Comparison of ENCODE assay signal across 1 cellular context in genomic region chr17:74842599-74843351, GRCh38.
TF ChIP-seq lines count a peak whose summit lies in the region.

No MANE protein-coding gene starts in this region.

TF ChIP-seq in H1, 55 proteins besides CTCF, POLR2A, EP300 and RAD21:
- TF ChIP-seq ATF3 (IDR thresholded peaks at IDR 0.05; ENCODE audit: insufficient read depth, low read depth, low read length) (no peak), SAP30 (IDR thresholded peaks at IDR 0.05; ENCODE audit: insufficient read depth, insufficient replicate concordance, low read length) (no peak), HDAC6 (IDR thresholded peaks at IDR 0.05; ENCODE audit: low read depth, low read length) (no peak), FOSL1 (IDR thresholded peaks at IDR 0.05; ENCODE audit: insufficient read depth, low read depth, low read length) (no peak), E2F6 (IDR thresholded peaks at IDR 0.05) (peak; percentile 61), ATF2 (IDR thresholded peaks at IDR 0.05; ENCODE audit: low read length) (no peak), TCF12 (IDR thresholded peaks at IDR 0.05; ENCODE audit: low read depth, low read length) (no peak), RBBP5 (IDR thresholded peaks at IDR 0.05; ENCODE audit: borderline replicate concordance, low read depth, low read length) (peak; percentile 62; the same call in 1 of the 2 replicates), MAX (IDR thresholded peaks at IDR 0.05) (0 out of 2 replicates have a peak, but pooled peaks have one; percentile 23), CTBP2 (IDR thresholded peaks at IDR 0.05; ENCODE audit: borderline replicate concordance, insufficient read depth, insufficient read length, low read length) (no peak), SRF (IDR thresholded peaks at IDR 0.05; ENCODE audit: low read depth, low read length) (no peak), TAF1 (IDR thresholded peaks at IDR 0.05; ENCODE audit: low read depth, low read length) (no peak), NRF1 (IDR thresholded peaks at IDR 0.05; ENCODE audit: low read depth, low read length) (0 out of 2 replicates have a peak, but pooled peaks have one; percentile 28), CBX5 (IDR thresholded peaks at IDR 0.05; ENCODE audit: low read depth, low read length) (no peak), ZNF274 (IDR thresholded peaks at IDR 0.05; ENCODE audit: borderline replicate concordance, extremely low read depth, low read length) (no peak), POLR2AphosphoS5 (IDR thresholded peaks at IDR 0.05; ENCODE audit: low read depth, low read length) (no peak), JUND (IDR thresholded peaks at IDR 0.05; ENCODE audit: low read length) (no peak), KDM5A (IDR thresholded peaks at IDR 0.05; ENCODE audit: low read length) (no peak), KDM4A (IDR thresholded peaks at IDR 0.05; ENCODE audit: low read depth, low read length, severe bottlenecking) (peak; percentile 81), CHD7 (IDR thresholded peaks at IDR 0.05; ENCODE audit: insufficient replicate concordance, low read length) (no peak), SIN3A (conservative IDR thresholded peaks at IDR 0.05 in 1 of 2, IDR thresholded peaks at IDR 0.05 in 1 of 2; ENCODE audit: low read depth in 1 of 2, low read length in 2 of 2) (no peak), HDAC2 (IDR thresholded peaks at IDR 0.05; ENCODE audit: borderline replicate concordance in 1 of 2, low read depth in 2 of 2, low read length in 2 of 2) (no peak), MAFK (IDR thresholded peaks at IDR 0.05; ENCODE audit: low read depth, low read length) (no peak), SP1 (IDR thresholded peaks at IDR 0.05; ENCODE audit: low read depth, low read length) (no peak), POU5F1 (IDR thresholded peaks at IDR 0.05; ENCODE audit: low read depth, low read length) (no peak), CREB1 (IDR thresholded peaks at IDR 0.05) (0 out of 2 replicates have a peak, but pooled peaks have one; percentile 42), BACH1 (IDR thresholded peaks at IDR 0.05; ENCODE audit: low read length) (no peak), CHD2 (IDR thresholded peaks at IDR 0.05; ENCODE audit: low read length) (no peak), PHF8 (conservative IDR thresholded peaks at IDR 0.05; ENCODE audit: low read depth, low read length) (no peak)
